In the genomic region with DNA sequence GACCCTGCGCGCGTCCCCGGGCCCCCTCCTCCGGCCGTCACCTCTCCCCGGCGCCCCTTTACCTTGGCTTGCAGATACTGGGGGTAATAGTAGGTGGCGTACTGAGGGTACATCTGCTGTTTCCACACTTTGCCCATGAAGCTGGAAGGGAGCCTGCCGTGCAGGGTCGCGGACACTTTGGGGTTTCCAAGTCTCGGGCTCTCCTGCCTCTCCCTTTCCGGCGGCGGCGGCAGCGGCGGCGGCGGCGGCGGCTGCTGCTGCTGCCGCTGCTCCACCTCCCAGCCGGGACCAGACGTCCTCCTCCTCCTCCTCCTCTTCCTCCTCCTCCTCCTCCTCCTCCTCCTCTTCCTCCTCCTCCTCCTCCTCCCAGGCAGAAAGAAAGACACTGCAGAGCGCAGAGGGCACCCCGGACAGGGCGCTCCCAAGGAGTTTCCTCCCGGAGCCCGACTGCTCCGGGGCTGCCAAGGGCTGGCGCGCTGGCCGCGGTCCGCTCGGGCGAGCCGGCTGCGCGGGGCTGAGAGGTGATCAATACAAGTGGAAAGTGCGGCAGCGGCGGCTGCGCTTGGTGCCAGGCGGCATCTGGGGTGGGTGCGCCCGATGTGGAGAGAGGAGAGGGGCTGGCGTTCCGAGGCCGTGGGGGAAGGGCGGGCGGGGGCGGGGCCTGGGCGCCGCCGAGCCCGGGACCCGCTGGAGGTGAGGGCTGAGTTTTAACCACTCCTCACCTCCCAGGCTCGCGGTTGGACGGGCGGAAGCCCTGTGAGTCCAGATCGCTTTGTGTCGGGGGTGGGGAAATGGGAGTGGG, we compare ENCODE assay signal across 8 cellular contexts. TPM values are rescaled to one million over a fixed set of nuclear protein-coding genes. Genes with fewer than 3 reads are reported as not detected.
DNase-seq lines count a peak whose midpoint lies in the region; FAIRE-seq and TF ChIP-seq lines count a peak whose summit lies in the region.

Gene RBMS1 (minus strand): TSS at position 581 of the 802 bp plus-strand sequence. CDS start 444 bp downstream, at position 137.

- TF ChIP-seq POLR2A in H54 (IDR thresholded peaks at IDR 0.05; ENCODE audit: low read depth, low read length) = peak; percentile 44; the same call in 1 of the 2 replicates

- peak within 1 kb of the TSS; percentile 91 for H3K27ac ChIP-seq in epithelial cell of prostate

- DNase-seq in AG08395 (ENCODE audit: low spot score) = peak; percentile 61
- DNase-seq in H54 (ENCODE audit: insufficient read length, low spot score) = peak; percentile 39
- DNase-seq in NCI-H748 treated with DMSO at 0.1 percent for 48 hours (lab: John Stamatoyannopoulos, UW) = peak; percentile 59
- DNase-seq in activated T-cell treated with anti-CD3 and anti-CD28 coated beads for 1 hour (ENCODE audit: low read depth) = peak; percentile 41
- no peak for DNase-seq in epithelial cell of prostate (ENCODE audit: low read depth, low spot score)
- DNase-seq in mucosa of gallbladder (ENCODE audit: low spot score) = peak; percentile 24
- DNase-seq in stimulated activated CD8-positive, alpha-beta memory T cell treated with anti-CD3 and anti-CD28 coated beads, Interleukin-7, amount 100 ng/mL, for 4 hours (ENCODE audit: low read depth in 2 of 2) = peak; percentile 8 to 36
- no peak for DNase-seq in NCI-H446 treated with DMSO at 0.1 percent for 48 hours (lab: John Stamatoyannopoulos, UW)

- no peak for FAIRE-seq in H54 (lab: Jason Lieb, UNC)

RNA-seq across cellular contexts. Expression of gene RBMS1, which starts in this region (rescaled TPM):
- 36.2 TPM for total RNA-seq in mucosa of gallbladder

Comparison
In these comparisons a context has a peak if more than half of its experiments do, and no peak if none do; other contexts are left out.
1. DNase-seq: peak in AG08395 (single experiment), H54 (single experiment), NCI-H748 treated with DMSO at 0.1 percent for 48 hours (single experiment), activated T-cell treated with anti-CD3 and anti-CD28 coated beads for 1 hour (single experiment), mucosa of gallbladder (single experiment) and stimulated activated CD8-positive, alpha-beta memory T cell treated with anti-CD3 and anti-CD28 coated beads, Interleukin-7, amount 100 ng/mL, for 4 hours (2 of 2); none in epithelial cell of prostate (single experiment) and NCI-H446 treated with DMSO at 0.1 percent for 48 hours (single experiment).